ENCODE assay signal across 8 cellular contexts in genomic region chr6:31794866-31795615, GRCh38. TPM values are rescaled to one million over a fixed set of nuclear protein-coding genes. Genes with fewer than 3 reads are reported as not detected.
DNase-seq lines count a peak whose midpoint lies in the region; ATAC-seq and TF ChIP-seq lines count a peak whose summit lies in the region.

No MANE protein-coding gene starts in this region.

- ATAC-seq in HG02642 (IDR thresholded peaks at IDR 0.05; ENCODE audit: poor library complexity, unreplicated experiment): peak; percentile 15

- H3K4me3 ChIP-seq in fibroblast of lung (replicated peaks in 1 of 4; ENCODE audit: control extremely low read depth in 1 of 4, insufficient read depth in 1 of 4, low read depth in 3 of 4, low read length in 4 of 4) (peak overlapping the region; percentile 93 to 97 (median 94)), neuron (ENCODE audit: low read length) (peak overlapping the region; percentile 83)

- peak; percentile 62 for DNase-seq in DMS 273 (lab: John Stamatoyannopoulos, UW; ENCODE audit: unreplicated experiment)
- DNase-seq in DMS 273 treated with DMSO at 0.1 percent for 48 hours (lab: John Stamatoyannopoulos, UW): no peak
- DNase-seq in T1000 (lab: John Stamatoyannopoulos, UW): peak; percentile 55
- peak in 1 of 2 donors; percentile 52 for DNase-seq in fibroblast of lung (ENCODE audit: low read depth in 2 of 2)
- no peak for DNase-seq in GM20000 (ENCODE audit: low spot score)
- DNase-seq in NCI-H187 (lab: John Stamatoyannopoulos, UW): no peak

- H3K9me3 ChIP-seq in fibroblast of lung (ENCODE audit: control insufficient read depth, insufficient read depth, low read depth, low read length) (no peaks in the 10 kb centered on the region), neuron (ENCODE audit: low read length) (no peaks in the 10 kb centered on the region)

- H3K36me3 ChIP-seq in fibroblast of lung (ENCODE audit: control insufficient read depth, insufficient read depth, low read length): peaks cover 1% of the 10 kb centered on the region
- peaks cover 37% of the 10 kb centered on the region for H3K36me3 ChIP-seq in neuron (ENCODE audit: insufficient read depth, low read length)

- H3K27ac ChIP-seq in fibroblast of lung (ENCODE audit: insufficient read depth, low read length): peak overlapping the region; percentile 95

- peaks cover 20% of the 10 kb centered on the region for H3K79me2 ChIP-seq in fibroblast of lung (ENCODE audit: control insufficient read depth, insufficient read depth, low read length)

- H3K4me1 ChIP-seq in fibroblast of lung (ENCODE audit: control insufficient read depth, extremely low read depth, insufficient read depth, low read length) (no peaks in the 10 kb centered on the region), neuron (ENCODE audit: insufficient read depth, low read length) (peaks cover 13% of the 10 kb centered on the region)

- H4K20me1 ChIP-seq in fibroblast of lung (ENCODE audit: control insufficient read depth, extremely low read depth, insufficient read depth, low read length): no peaks in the 10 kb centered on the region

- H2AFZ ChIP-seq in fibroblast of lung (ENCODE audit: low read length) (peak overlapping the region; percentile 38), neuron (ENCODE audit: low read depth, low read length) (peak overlapping the region; percentile 60)

- no peak for TF ChIP-seq CTCF in fibroblast of lung (conservative IDR thresholded peaks at IDR 0.05 in 1 of 2, IDR thresholded peaks at IDR 0.05 in 1 of 2; ENCODE audit: low read depth in 1 of 2, low read length in 2 of 2)
- TF ChIP-seq CTCF in GM20000 (IDR thresholded peaks at IDR 0.05; ENCODE audit: extremely low read depth, missing control alignments): no peak

- peak overlapping the region; percentile 97 for H3K4me2 ChIP-seq in fibroblast of lung (ENCODE audit: extremely low read depth, insufficient read depth, low read length)

- H3K27me3 ChIP-seq in fibroblast of lung (ENCODE audit: control insufficient read depth, insufficient read depth, low read length): no peaks in the 10 kb centered on the region
- H3K27me3 ChIP-seq in neuron (ENCODE audit: insufficient read depth, low read length): no peaks in the 10 kb centered on the region

- peak overlapping the region; percentile 97 for H3K9ac ChIP-seq in fibroblast of lung (ENCODE audit: insufficient read depth, low read length)

RNA-seq across cellular contexts. Expression of gene VARS1, which starts 0.5 kb away (rescaled TPM):
- 29.8 and 53.5 TPM in 2 replicates for total RNA-seq in fibroblast of lung
- 16.0 and 31.0 TPM in 2 replicates for polyA plus RNA-seq in fibroblast of lung
- 45.2 and 84.7 TPM in 2 replicates for polyA plus RNA-seq in fibroblast of lung (2012)
- polyA minus RNA-seq in fibroblast of lung (ENCODE audit: low replicate concordance): 315 and 394 TPM in 2 replicates

RNA-seq across cellular contexts. Expression of gene LSM2, which starts 11.7 kb away (rescaled TPM):
- total RNA-seq in fibroblast of lung: 23.1 and 24.3 TPM in 2 replicates
- 34.7 and 68.1 TPM in 2 replicates for polyA plus RNA-seq in fibroblast of lung
- polyA plus RNA-seq in fibroblast of lung (2012): 39.1 and 68.7 TPM in 2 replicates
- polyA minus RNA-seq in fibroblast of lung (ENCODE audit: low replicate concordance): 54.4 and 96.5 TPM in 2 replicates

RNA-seq across cellular contexts. Expression of gene VWA7, which starts 17.9 kb away (rescaled TPM):
- under 0.01 and 0.66 TPM in 2 replicates for total RNA-seq in fibroblast of lung
- polyA plus RNA-seq in fibroblast of lung: 0.16 and 0.60 TPM in 2 replicates
- polyA plus RNA-seq in fibroblast of lung (2012): 0.52 and 0.58 TPM in 2 replicates
- polyA minus RNA-seq in fibroblast of lung (ENCODE audit: low replicate concordance): 0.08 and 1.9 TPM in 2 replicates

RNA-seq across cellular contexts. Expression of gene HSPA1L, which starts 20.0 kb away (rescaled TPM):
- total RNA-seq in fibroblast of lung: 2.1 and 3.1 TPM in 2 replicates
- 0.74 and 0.75 TPM in 2 replicates for polyA plus RNA-seq in fibroblast of lung
- 0.98 and 1.1 TPM in 2 replicates for polyA plus RNA-seq in fibroblast of lung (2012)
- 0.26 TPM in 1 of 2 replicates, not detected in the other for polyA minus RNA-seq in fibroblast of lung (ENCODE audit: low replicate concordance)

RNA-seq across cellular contexts. Expression of gene HSPA1A, which starts 20.3 kb away (rescaled TPM):
- 70.0 and 111 TPM in 2 replicates for total RNA-seq in fibroblast of lung
- polyA plus RNA-seq in fibroblast of lung: 61.2 and 66.3 TPM in 2 replicates
- polyA plus RNA-seq in fibroblast of lung (2012): 98.8 and 107 TPM in 2 replicates
- 38.5 and 40.2 TPM in 2 replicates for polyA minus RNA-seq in fibroblast of lung (ENCODE audit: low replicate concordance)

Comparison
In these comparisons a context has a peak if more than half of its experiments do, and no peak if none do; other contexts are left out.
1. DNase-seq: peak in DMS 273 (single experiment) and T1000 (single experiment); none in DMS 273 treated with DMSO at 0.1 percent for 48 hours (single experiment), GM20000 (single experiment) and NCI-H187 (0 of 2).